1 cellular context compared by ENCODE assay signal in the genomic region with DNA sequence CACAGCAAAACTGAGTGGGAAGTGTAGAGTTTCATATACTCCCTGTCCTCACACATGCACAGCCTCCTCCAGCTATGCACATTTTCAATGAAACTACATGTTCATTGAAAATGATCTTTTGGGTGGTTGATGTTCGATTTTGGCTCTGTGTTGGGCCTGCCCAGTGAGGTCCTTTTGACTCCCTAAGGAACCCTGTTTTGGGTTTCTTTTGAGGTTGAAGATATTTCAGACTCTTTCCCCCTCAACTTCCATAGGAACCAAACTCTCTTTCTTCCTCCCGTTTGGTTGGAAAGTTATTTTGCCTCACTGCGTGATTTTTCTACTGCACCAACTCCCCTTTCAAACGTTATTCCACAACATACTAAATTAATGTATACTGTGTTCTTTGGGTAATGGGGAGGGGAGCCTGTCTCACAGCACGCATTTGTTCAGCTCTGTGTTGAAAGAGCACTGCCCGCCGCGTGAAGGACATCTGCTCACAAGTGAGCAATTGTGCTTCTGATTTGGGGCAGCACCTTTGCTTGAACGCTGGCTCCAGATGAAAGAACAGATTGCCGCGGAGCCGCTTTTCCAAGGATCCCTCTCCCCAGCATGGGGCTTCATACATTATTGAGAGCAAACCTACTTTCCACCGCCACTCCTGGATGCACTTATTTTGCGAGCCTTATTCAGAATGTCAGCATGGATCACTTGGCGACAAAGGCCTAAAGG.
TF ChIP-seq lines count a peak whose summit lies in the region.

No MANE protein-coding gene starts in this region.

TF ChIP-seq in HepG2, 621 proteins besides CTCF, POLR2A, EP300 and RAD21 (continued from another document and continues in another):
- TF ChIP-seq, protein P1, sequence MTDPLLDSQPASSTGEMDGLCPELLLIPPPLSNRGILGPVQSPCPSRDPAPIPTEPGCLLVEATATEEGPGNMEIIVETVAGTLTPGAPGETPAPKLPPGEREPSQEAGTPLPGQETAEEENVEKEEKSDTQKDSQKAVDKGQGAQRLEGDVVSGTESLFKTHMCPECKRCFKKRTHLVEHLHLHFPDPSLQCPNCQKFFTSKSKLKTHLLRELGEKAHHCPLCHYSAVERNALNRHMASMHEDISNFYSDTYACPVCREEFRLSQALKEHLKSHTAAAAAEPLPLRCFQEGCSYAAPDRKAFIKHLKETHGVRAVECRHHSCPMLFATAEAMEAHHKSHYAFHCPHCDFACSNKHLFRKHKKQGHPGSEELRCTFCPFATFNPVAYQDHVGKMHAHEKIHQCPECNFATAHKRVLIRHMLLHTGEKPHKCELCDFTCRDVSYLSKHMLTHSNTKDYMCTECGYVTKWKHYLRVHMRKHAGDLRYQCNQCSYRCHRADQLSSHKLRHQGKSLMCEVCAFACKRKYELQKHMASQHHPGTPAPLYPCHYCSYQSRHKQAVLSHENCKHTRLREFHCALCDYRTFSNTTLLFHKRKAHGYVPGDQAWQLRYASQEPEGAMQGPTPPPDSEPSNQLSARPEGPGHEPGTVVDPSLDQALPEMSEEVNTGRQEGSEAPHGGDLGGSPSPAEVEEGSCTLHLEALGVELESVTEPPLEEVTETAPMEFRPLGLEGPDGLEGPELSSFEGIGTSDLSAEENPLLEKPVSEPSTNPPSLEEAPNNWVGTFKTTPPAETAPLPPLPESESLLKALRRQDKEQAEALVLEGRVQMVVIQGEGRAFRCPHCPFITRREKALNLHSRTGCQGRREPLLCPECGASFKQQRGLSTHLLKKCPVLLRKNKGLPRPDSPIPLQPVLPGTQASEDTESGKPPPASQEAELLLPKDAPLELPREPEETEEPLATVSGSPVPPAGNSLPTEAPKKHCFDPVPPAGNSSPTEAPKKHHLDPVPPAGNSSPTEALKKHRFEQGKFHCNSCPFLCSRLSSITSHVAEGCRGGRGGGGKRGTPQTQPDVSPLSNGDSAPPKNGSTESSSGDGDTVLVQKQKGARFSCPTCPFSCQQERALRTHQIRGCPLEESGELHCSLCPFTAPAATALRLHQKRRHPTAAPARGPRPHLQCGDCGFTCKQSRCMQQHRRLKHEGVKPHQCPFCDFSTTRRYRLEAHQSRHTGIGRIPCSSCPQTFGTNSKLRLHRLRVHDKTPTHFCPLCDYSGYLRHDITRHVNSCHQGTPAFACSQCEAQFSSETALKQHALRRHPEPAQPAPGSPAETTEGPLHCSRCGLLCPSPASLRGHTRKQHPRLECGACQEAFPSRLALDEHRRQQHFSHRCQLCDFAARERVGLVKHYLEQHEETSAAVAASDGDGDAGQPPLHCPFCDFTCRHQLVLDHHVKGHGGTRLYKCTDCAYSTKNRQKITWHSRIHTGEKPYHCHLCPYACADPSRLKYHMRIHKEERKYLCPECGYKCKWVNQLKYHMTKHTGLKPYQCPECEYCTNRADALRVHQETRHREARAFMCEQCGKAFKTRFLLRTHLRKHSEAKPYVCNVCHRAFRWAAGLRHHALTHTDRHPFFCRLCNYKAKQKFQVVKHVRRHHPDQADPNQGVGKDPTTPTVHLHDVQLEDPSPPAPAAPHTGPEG (CRISPR knock-in tag; IDR thresholded peaks at IDR 0.05): peak; percentile 82; the same call in 1 of the 2 replicates
- TF ChIP-seq GATA4 (IDR thresholded peaks at IDR 0.05; ENCODE audit: borderline replicate concordance, low read depth) (peak; percentile 43; the same call in 1 of the 2 replicates), PAWR (CRISPR knock-in tag; IDR thresholded peaks at IDR 0.05; ENCODE audit: borderline replicate concordance) (no peak), TCF7 (IDR thresholded peaks at IDR 0.05; ENCODE audit: low read depth) (peak; percentile 97), JUND (CRISPR knock-in tag; IDR thresholded peaks at IDR 0.05) (no peak), POLR2AphosphoS2 (IDR thresholded peaks at IDR 0.05; ENCODE audit: low read depth, low read length) (no peak), SOX5 (CRISPR knock-in tag; IDR thresholded peaks at IDR 0.05; ENCODE audit: borderline replicate concordance) (peak; percentile 97), IRX3 (CRISPR knock-in tag; IDR thresholded peaks at IDR 0.05; ENCODE audit: borderline replicate concordance, low read depth) (no peak), ZFYVE20 (CRISPR knock-in tag; IDR thresholded peaks at IDR 0.05; ENCODE audit: borderline replicate concordance, low read depth) (no peak), CEBPG (CRISPR knock-in tag; IDR thresholded peaks at IDR 0.05) (peak; percentile 87), HCFC1 (IDR thresholded peaks at IDR 0.05; ENCODE audit: low read depth, low read length) (no peak), JUN (CRISPR knock-in tag; IDR thresholded peaks at IDR 0.05) (peak; percentile 79), SATB2 (CRISPR knock-in tag; IDR thresholded peaks at IDR 0.05) (no peak), ZNF333 (CRISPR knock-in tag; IDR thresholded peaks at IDR 0.05; ENCODE audit: borderline replicate concordance) (no peak), TEAD2 (CRISPR knock-in tag; IDR thresholded peaks at IDR 0.05) (no peak), ZNF766 (CRISPR knock-in tag; IDR thresholded peaks at IDR 0.05; ENCODE audit: borderline replicate concordance) (peak; percentile 57; the same call in 1 of the 2 replicates), RXRB (CRISPR knock-in tag; IDR thresholded peaks at IDR 0.05; ENCODE audit: borderline replicate concordance) (peak; percentile 79), BRD4 (CRISPR knock-in tag; IDR thresholded peaks at IDR 0.05) (peak; percentile 95), ATM (IDR thresholded peaks at IDR 0.05; ENCODE audit: borderline replicate concordance) (no peak), SAP130 (CRISPR knock-in tag; IDR thresholded peaks at IDR 0.05; ENCODE audit: low read depth) (peak; percentile 90), KDM6A (CRISPR knock-in tag; IDR thresholded peaks at IDR 0.05; ENCODE audit: low read depth) (peak; percentile 76), BORCS8-MEF2B (CRISPR knock-in tag; IDR thresholded peaks at IDR 0.05) (peak; percentile 61; the same call in 1 of the 2 replicates), MIXL1 (CRISPR knock-in tag; IDR thresholded peaks at IDR 0.05) (peak; percentile 94), ZNF275 (CRISPR knock-in tag; IDR thresholded peaks at IDR 0.05; ENCODE audit: borderline replicate concordance) (peak; percentile 76; the same call in 1 of the 2 replicates), ZNF274 (CRISPR knock-in tag; IDR thresholded peaks at IDR 0.05) (peak; percentile 76; the same call in 1 of the 2 replicates), SRSF4 (IDR thresholded peaks at IDR 0.05; ENCODE audit: low read depth, low read length, poor library complexity, severe bottlenecking) (no peak), THYN1 (CRISPR knock-in tag; IDR thresholded peaks at IDR 0.05; ENCODE audit: borderline replicate concordance, low read depth) (no peak), ZNF720 (CRISPR knock-in tag; IDR thresholded peaks at IDR 0.05) (no peak), TAF15 (IDR thresholded peaks at IDR 0.05; ENCODE audit: low read depth, low read length, poor library complexity, severe bottlenecking) (no peak), SP140L (CRISPR knock-in tag; IDR thresholded peaks at IDR 0.05; ENCODE audit: borderline replicate concordance) (peak; percentile 60; the same call in 1 of the 2 replicates), ZNF772 (CRISPR knock-in tag; IDR thresholded peaks at IDR 0.05) (peak; percentile 87; the same call in 1 of the 2 replicates), YEATS4 (CRISPR knock-in tag; IDR thresholded peaks at IDR 0.05; ENCODE audit: borderline replicate concordance) (peak; percentile 83), SPEN (CRISPR knock-in tag; IDR thresholded peaks at IDR 0.05; ENCODE audit: low read depth) (0 out of 2 replicates have a peak, but pooled peaks have one; percentile 32), ZFP37 (CRISPR knock-in tag; IDR thresholded peaks at IDR 0.05; ENCODE audit: borderline replicate concordance) (no peak), FOXC1 (CRISPR knock-in tag; IDR thresholded peaks at IDR 0.05; ENCODE audit: borderline replicate concordance) (peak; percentile 87; the same call in 1 of the 2 replicates), RFXAP (CRISPR knock-in tag; IDR thresholded peaks at IDR 0.05; ENCODE audit: borderline replicate concordance) (peak; percentile 76; the same call in 1 of the 2 replicates), KLF9 (CRISPR knock-in tag; IDR thresholded peaks at IDR 0.05; ENCODE audit: low read depth) (no peak), ZNF430 (CRISPR knock-in tag; IDR thresholded peaks at IDR 0.05) (peak; percentile 74), ZNF75D (CRISPR knock-in tag; IDR thresholded peaks at IDR 0.05; ENCODE audit: borderline replicate concordance) (no peak), ZNF713 (CRISPR knock-in tag; IDR thresholded peaks at IDR 0.05) (no peak), THAP11 (CRISPR knock-in tag; IDR thresholded peaks at IDR 0.05) (peak; percentile 67), KDM3A (CRISPR knock-in tag; IDR thresholded peaks at IDR 0.05; ENCODE audit: low read depth) (no peak; the same call in 1 of the 2 replicates)
- TF ChIP-seq, protein P2, sequence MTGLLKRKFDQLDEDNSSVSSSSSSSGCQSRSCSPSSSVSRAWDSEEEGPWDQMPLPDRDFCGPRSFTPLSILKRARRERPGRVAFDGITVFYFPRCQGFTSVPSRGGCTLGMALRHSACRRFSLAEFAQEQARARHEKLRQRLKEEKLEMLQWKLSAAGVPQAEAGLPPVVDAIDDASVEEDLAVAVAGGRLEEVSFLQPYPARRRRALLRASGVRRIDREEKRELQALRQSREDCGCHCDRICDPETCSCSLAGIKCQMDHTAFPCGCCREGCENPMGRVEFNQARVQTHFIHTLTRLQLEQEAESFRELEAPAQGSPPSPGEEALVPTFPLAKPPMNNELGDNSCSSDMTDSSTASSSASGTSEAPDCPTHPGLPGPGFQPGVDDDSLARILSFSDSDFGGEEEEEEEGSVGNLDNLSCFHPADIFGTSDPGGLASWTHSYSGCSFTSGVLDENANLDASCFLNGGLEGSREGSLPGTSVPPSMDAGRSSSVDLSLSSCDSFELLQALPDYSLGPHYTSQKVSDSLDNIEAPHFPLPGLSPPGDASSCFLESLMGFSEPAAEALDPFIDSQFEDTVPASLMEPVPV (CRISPR knock-in tag; IDR thresholded peaks at IDR 0.05): no peak; the same call in none of the 2 replicates
- TF ChIP-seq, protein P3, sequence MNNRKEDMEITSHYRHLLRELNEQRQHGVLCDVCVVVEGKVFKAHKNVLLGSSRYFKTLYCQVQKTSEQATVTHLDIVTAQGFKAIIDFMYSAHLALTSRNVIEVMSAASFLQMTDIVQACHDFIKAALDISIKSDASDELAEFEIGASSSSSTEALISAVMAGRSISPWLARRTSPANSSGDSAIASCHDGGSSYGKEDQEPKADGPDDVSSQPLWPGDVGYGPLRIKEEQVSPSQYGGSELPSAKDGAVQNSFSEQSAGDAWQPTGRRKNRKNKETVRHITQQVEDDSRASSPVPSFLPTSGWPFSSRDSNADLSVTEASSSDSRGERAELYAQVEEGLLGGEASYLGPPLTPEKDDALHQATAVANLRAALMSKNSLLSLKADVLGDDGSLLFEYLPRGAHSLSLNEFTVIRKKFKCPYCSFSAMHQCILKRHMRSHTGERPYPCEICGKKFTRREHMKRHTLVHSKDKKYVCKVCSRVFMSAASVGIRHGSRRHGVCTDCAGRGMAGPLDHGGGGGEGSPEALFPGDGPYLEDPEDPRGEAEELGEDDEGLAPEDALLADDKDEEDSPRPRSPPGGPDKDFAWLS (CRISPR knock-in tag; IDR thresholded peaks at IDR 0.05; ENCODE audit: borderline replicate concordance): no peak
- TF ChIP-seq, protein P4, sequence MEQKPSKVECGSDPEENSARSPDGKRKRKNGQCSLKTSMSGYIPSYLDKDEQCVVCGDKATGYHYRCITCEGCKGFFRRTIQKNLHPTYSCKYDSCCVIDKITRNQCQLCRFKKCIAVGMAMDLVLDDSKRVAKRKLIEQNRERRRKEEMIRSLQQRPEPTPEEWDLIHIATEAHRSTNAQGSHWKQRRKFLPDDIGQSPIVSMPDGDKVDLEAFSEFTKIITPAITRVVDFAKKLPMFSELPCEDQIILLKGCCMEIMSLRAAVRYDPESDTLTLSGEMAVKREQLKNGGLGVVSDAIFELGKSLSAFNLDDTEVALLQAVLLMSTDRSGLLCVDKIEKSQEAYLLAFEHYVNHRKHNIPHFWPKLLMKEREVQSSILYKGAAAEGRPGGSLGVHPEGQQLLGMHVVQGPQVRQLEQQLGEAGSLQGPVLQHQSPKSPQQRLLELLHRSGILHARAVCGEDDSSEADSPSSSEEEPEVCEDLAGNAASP (CRISPR knock-in tag; IDR thresholded peaks at IDR 0.05; ENCODE audit: borderline replicate concordance): peak; percentile 75
- TF ChIP-seq, protein P5, sequence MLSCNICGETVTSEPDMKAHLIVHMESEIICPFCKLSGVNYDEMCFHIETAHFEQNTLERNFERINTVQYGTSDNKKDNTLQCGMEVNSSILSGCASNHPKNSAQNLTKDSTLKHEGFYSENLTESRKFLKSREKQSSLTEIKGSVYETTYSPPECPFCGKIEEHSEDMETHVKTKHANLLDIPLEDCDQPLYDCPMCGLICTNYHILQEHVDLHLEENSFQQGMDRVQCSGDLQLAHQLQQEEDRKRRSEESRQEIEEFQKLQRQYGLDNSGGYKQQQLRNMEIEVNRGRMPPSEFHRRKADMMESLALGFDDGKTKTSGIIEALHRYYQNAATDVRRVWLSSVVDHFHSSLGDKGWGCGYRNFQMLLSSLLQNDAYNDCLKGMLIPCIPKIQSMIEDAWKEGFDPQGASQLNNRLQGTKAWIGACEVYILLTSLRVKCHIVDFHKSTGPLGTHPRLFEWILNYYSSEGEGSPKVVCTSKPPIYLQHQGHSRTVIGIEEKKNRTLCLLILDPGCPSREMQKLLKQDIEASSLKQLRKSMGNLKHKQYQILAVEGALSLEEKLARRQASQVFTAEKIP (CRISPR knock-in tag; IDR thresholded peaks at IDR 0.05; ENCODE audit: borderline replicate concordance): no peak
- TF ChIP-seq, protein P6, sequence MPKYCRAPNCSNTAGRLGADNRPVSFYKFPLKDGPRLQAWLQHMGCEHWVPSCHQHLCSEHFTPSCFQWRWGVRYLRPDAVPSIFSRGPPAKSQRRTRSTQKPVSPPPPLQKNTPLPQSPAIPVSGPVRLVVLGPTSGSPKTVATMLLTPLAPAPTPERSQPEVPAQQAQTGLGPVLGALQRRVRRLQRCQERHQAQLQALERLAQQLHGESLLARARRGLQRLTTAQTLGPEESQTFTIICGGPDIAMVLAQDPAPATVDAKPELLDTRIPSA (CRISPR knock-in tag; IDR thresholded peaks at IDR 0.05; ENCODE audit: borderline replicate concordance): no peak
- TF ChIP-seq, protein P7, sequence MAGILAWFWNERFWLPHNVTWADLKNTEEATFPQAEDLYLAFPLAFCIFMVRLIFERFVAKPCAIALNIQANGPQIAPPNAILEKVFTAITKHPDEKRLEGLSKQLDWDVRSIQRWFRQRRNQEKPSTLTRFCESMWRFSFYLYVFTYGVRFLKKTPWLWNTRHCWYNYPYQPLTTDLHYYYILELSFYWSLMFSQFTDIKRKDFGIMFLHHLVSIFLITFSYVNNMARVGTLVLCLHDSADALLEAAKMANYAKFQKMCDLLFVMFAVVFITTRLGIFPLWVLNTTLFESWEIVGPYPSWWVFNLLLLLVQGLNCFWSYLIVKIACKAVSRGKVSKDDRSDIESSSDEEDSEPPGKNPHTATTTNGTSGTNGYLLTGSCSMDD (CRISPR knock-in tag; IDR thresholded peaks at IDR 0.05): no peak
